In the genomic region with DNA sequence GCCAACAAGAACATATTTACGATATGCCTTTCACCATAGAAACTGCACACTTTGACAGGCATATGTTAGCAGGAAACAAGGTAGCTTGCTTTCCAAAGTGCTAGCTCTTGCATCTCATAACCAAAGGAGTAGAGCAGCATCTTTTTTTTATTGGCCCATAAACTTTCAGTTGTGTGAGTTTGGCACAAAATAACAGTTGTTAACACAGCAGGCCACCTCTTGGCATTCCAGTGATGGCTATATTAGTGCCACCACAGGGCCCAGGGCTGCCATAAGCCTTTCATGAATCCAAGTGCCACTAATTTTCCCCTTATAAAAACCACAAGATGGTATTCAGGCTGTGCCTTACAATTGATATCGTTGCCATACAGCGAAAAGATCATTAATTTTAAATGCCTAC, we compare ENCODE assay signal across 19 cellular contexts. TPM values are rescaled to one million over a fixed set of nuclear protein-coding genes. Genes with fewer than 3 reads are reported as not detected.
DNase-seq lines count a peak whose midpoint lies in the region; ATAC-seq and TF ChIP-seq lines count a peak whose summit lies in the region.
"Had no signal": no experiment of that assay in that cellular context is flagged by ENCODE, and none has a peak within 500 bp of the region (broad histone marks: within the 10 kb centered on the region; RNA-seq: fewer than 3 reads in every experiment).

No MANE protein-coding gene starts in this region.

- peak; percentile 20 for DNase-seq in NCI-H446 treated with DMSO at 0.1 percent for 48 hours (lab: John Stamatoyannopoulos, UW)
- no peak for DNase-seq in mesendoderm
- DNase-seq in DMS53 treated with DMSO at 0.1 percent for 48 hours (lab: John Stamatoyannopoulos, UW; ENCODE audit: unreplicated experiment), result no peak
- DNase-seq in RKO (ENCODE audit: low spot score), result no peak
- DNase-seq: ACHN; CD4-positive, CD25-positive, alpha-beta regulatory T cell; CD8-positive, alpha-beta memory T cell; COR-L47; DMS 273 treated with DMSO at 0.1 percent for 48 hours; DMS53; GM23248; HFFc6; IMR-90 had no signal

- no peaks in the 10 kb centered on the region for H3K27me3 ChIP-seq in mesendoderm (ENCODE audit: insufficient read depth, low read length, poor library complexity)
- H3K27me3 ChIP-seq: BE2C had no signal

- no peak overlapping the region for H2AK5ac ChIP-seq in mesendoderm (ENCODE audit: low read length)

- H3K27ac ChIP-seq in HEK293 (ENCODE audit: extremely low read depth, low read depth, low read length) (no peak overlapping the region), mesendoderm (ENCODE audit: low read depth, low read length) (no peak overlapping the region)
- H3K27ac ChIP-seq: GM23248 had no signal

- no peak overlapping the region for H3K4me2 ChIP-seq in mesendoderm (ENCODE audit: low read length)

- peak overlapping the region; percentile 1 for H2BK5ac ChIP-seq in mesendoderm (ENCODE audit: low read length)

- H2BK120ac ChIP-seq in mesendoderm (ENCODE audit: low read depth, low read length), result peak overlapping the region; percentile 74

- H3K4me1 ChIP-seq in HEK293 (ENCODE audit: control insufficient read depth, insufficient read depth, low read length) (no peaks in the 10 kb centered on the region), mesendoderm (ENCODE audit: control insufficient read depth, low read depth, low read length) (no peaks in the 10 kb centered on the region)
- H3K4me1 ChIP-seq: HAP-1 had no signal

- no peak overlapping the region for H3K56ac ChIP-seq in mesendoderm (ENCODE audit: low read length)

- no peak overlapping the region for H4K5ac ChIP-seq in mesendoderm (ENCODE audit: low read length)

- CTCF ChIA-PET in HEK293 (lab: Yijun Ruan, JAX), result no interaction called here

- no peak overlapping the region for H4K8ac ChIP-seq in mesendoderm (ENCODE audit: low read depth, low read length)

- H3K9ac ChIP-seq in mesendoderm (ENCODE audit: low read length), result no peak overlapping the region
- H3K9ac ChIP-seq: GM23248 had no signal

- no peak overlapping the region for H3K4me3 ChIP-seq in HEK293 (ENCODE audit: low read depth, low read length)
- no peak overlapping the region for H3K4me3 ChIP-seq in mesendoderm (ENCODE audit: low read length)
- H3K4me3 ChIP-seq: GM12878, GM23248, HAP-1, K562 had no signal

- no peak overlapping the region for H3K23ac ChIP-seq in mesendoderm (ENCODE audit: low read length)

- ATAC-seq in GM21360 (IDR thresholded peaks at IDR 0.05; ENCODE audit: unreplicated experiment), result no peak
- ATAC-seq: GM12878, K562 had no signal

- no CpG with 5 or more reads among the region's 3 CpGs for WGBS in mesendoderm (ENCODE audit: extremely low coverage, insufficient coverage, low lambda C conversion rate)

- peak overlapping the region; percentile 39 for H2BK15ac ChIP-seq in mesendoderm (replicated peaks; ENCODE audit: low read depth)

- TF ChIP-seq CTCF in HEK293 (tag by site-specific recombination; IDR thresholded peaks at IDR 0.05), result no peak

- POLR2A ChIA-PET in HEK293 (lab: Yijun Ruan, JAX), result no interaction called here

- no peaks in the 10 kb centered on the region for H3K36me3 ChIP-seq in HEK293 (ENCODE audit: control insufficient read depth in 2 of 2, insufficient read depth in 1 of 2, low read length in 2 of 2)
- no peaks in the 10 kb centered on the region for H3K36me3 ChIP-seq in mesendoderm (ENCODE audit: control insufficient read depth, insufficient read depth, low read length)
- H3K36me3 ChIP-seq: BE2C, HAP-1 had no signal

- H3K79me1 ChIP-seq in mesendoderm (ENCODE audit: low read length), result no peaks in the 10 kb centered on the region

- no peak overlapping the region for H3K18ac ChIP-seq in mesendoderm (ENCODE audit: low read length)

- no peaks in the 10 kb centered on the region for H3K9me3 ChIP-seq in HEK293 (ENCODE audit: control insufficient read depth, insufficient read depth, low read depth, low read length)
- H3K9me3 ChIP-seq: BE2C, HAP-1 had no signal

- no peaks in the 10 kb centered on the region for H3K79me2 ChIP-seq in mesendoderm (ENCODE audit: control insufficient read depth, insufficient read depth, low read length)

- H3K4ac ChIP-seq in mesendoderm (ENCODE audit: low read depth, low read length), result no peak overlapping the region

TF ChIP-seq in HEK293, 187 proteins besides CTCF, POLR2A, EP300 and RAD21:
- no peak for TF ChIP-seq ZNF10 (tag by site-specific recombination; IDR thresholded peaks at IDR 0.05)
- TF ChIP-seq, protein P1, sequence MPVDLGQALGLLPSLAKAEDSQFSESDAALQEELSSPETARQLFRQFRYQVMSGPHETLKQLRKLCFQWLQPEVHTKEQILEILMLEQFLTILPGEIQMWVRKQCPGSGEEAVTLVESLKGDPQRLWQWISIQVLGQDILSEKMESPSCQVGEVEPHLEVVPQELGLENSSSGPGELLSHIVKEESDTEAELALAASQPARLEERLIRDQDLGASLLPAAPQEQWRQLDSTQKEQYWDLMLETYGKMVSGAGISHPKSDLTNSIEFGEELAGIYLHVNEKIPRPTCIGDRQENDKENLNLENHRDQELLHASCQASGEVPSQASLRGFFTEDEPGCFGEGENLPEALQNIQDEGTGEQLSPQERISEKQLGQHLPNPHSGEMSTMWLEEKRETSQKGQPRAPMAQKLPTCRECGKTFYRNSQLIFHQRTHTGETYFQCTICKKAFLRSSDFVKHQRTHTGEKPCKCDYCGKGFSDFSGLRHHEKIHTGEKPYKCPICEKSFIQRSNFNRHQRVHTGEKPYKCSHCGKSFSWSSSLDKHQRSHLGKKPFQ (tag by site-specific recombination; IDR thresholded peaks at IDR 0.05), result no peak
- TF ChIP-seq FEZF1 (tag by site-specific recombination; IDR thresholded peaks at IDR 0.05), result peak; percentile 77
- TF ChIP-seq SP7 (tag by site-specific recombination; IDR thresholded peaks at IDR 0.05), result no peak
- TF ChIP-seq ZNF629 (tag by site-specific recombination; IDR thresholded peaks at IDR 0.05), result no peak
TF ChIP-seq in HEK293: peak in this region for 1.

RNA-seq across cellular contexts. Expression of gene KLF7, which starts 40.3 kb away (rescaled TPM):
- 44.5 TPM for polyA plus RNA-seq in mesendoderm (2013, experiment 1 of 2)
- 41.8 TPM for polyA plus RNA-seq in mesendoderm (2013, experiment 2 of 2)
